Comparison of ENCODE assay signal across 15 cellular contexts in genomic region chr11:62129610-62130497, GRCh38. TPM values are rescaled to one million over a fixed set of nuclear protein-coding genes. Genes with fewer than 3 reads are reported as not detected.
A peak's percentile ranks its signal among the peaks of the same experiment; 100 is the strongest.
DNase-seq lines count a peak whose midpoint lies in the region; ATAC-seq and TF ChIP-seq lines count a peak whose summit lies in the region.
"Had no signal": no experiment of that assay in that cellular context is flagged by ENCODE, and none has a peak within 500 bp of the region (broad histone marks: within the 10 kb centered on the region; RNA-seq: fewer than 3 reads in every experiment).

No MANE protein-coding gene starts in this region.

- H3K4me3 Mint-ChIP-seq in activated CD4-positive, alpha-beta T cell treated with anti-CD3 and anti-CD28 coated beads, Interleukin-2, amount 10 ng/mL, durations not matched to agents 7 days and 5 days = no peak overlapping the region
- H3K4me3 Mint-ChIP-seq: CD8-positive, alpha-beta memory T cell had no signal

- in situ Hi-C loops in IMR-90 (cut with MboI; ENCODE audit: low sequenced_read_pairs) = no loop called here

- H3K27me3 ChIP-seq in IMR-90 (ENCODE audit: control insufficient read depth, insufficient read depth, low read length) = no peaks in the 10 kb centered on the region
- H3K27me3 ChIP-seq in sigmoid colon = no peaks in the 10 kb centered on the region
- H3K27me3 ChIP-seq: BLaER1 treated with 17β-estradiol and CSF1 and Interleukin-3, amounts not matched to agents 10 nM and 100 nM had no signal

- H3K27ac Mint-ChIP-seq in activated CD4-positive, alpha-beta T cell treated with anti-CD3 and anti-CD28 coated beads, Interleukin-2, amount 10 ng/mL, durations not matched to agents 7 days and 5 days = no peak overlapping the region
- H3K27ac Mint-ChIP-seq: CD8-positive, alpha-beta memory T cell had no signal

- no peak for ATAC-seq in IMR-90 (ENCODE audit: low read depth)

- peaks cover 3% of the 10 kb centered on the region; the same call in 1 of the 2 replicates for H3K4me1 ChIP-seq in IMR-90 (ENCODE audit: control insufficient read depth, insufficient read depth, low read length)
- H3K4me1 ChIP-seq in sigmoid colon = peaks cover 0 to 12% (median 6%) of the 10 kb centered on the region in 4 donors

- H3K4me2 ChIP-seq in IMR-90 (ENCODE audit: low read depth, low read length) = no peak overlapping the region
- H3K4me2 ChIP-seq: BLaER1 treated with 17β-estradiol and CSF1 and Interleukin-3, amounts not matched to agents 10 nM and 100 nM had no signal

- no peak overlapping the region for H3K56ac ChIP-seq in IMR-90 (ENCODE audit: extremely low read depth, insufficient read depth, low read length)

- H2AFZ ChIP-seq in IMR-90 (replicated peaks; ENCODE audit: low read length, poor library complexity) = no peak overlapping the region

- peaks cover 8% of the 10 kb centered on the region; the same call in 1 of the 2 replicates for H3K9me1 ChIP-seq in IMR-90 (ENCODE audit: insufficient read depth, low read length)

- TF ChIP-seq EP300 in sigmoid colon (IDR thresholded peaks at IDR 0.05) = no peak

- H3K79me1 ChIP-seq in IMR-90 (ENCODE audit: low read depth in 1 of 2, low read length in 2 of 2) = peaks cover 14 to 53% of the 10 kb centered on the region in 2 experiments

- BruUV-seq in IMR-90 (replicated peaks; lab: Mats Ljungman, UMichigan) = TSS peak; percentile 59

- no peak overlapping the region for H2BK120ac ChIP-seq in IMR-90 (ENCODE audit: low read depth, low read length)

- no peak overlapping the region for H3K23ac ChIP-seq in IMR-90 (ENCODE audit: low read depth, low read length)

- peaks cover 14% of the 10 kb centered on the region for H4K20me1 ChIP-seq in IMR-90 (ENCODE audit: insufficient read depth, low read length)

- dilution Hi-C loops in IMR-90 (cut with HindIII; ENCODE audit: low sequenced_read_pairs, unreplicated experiment) = no loop called here

- H3K27ac ChIP-seq in IMR-90 (ENCODE audit: insufficient read depth, low read length) (no peak overlapping the region), sigmoid colon (no peak overlapping the region)
- H3K27ac ChIP-seq: BLaER1 treated with 17β-estradiol and CSF1 and Interleukin-3, amounts not matched to agents 10 nM and 100 nM had no signal

- no peak for TF ChIP-seq RAD21 in IMR-90 (IDR thresholded peaks at IDR 0.05; ENCODE audit: low read length)

- no peak overlapping the region for H4K5ac ChIP-seq in IMR-90 (ENCODE audit: low read depth, low read length)

- no peak overlapping the region for H2BK15ac ChIP-seq in IMR-90 (ENCODE audit: low read depth, low read length)

- POLR2A ChIA-PET in IMR-90 (lab: Charles Lee; ENCODE audit: unreplicated experiment) = no interaction called here
- POLR2A ChIA-PET in activated CD4-positive, alpha-beta T cell treated with anti-CD3 and anti-CD28 coated beads, Interleukin-2, amount 10 ng/mL, durations not matched to agents 7 days and 5 days (lab: Charles Lee) = no interaction called here

- no peak overlapping the region for H3K9ac ChIP-seq in IMR-90 (ENCODE audit: low read depth, low read length)

- H3K4ac ChIP-seq in IMR-90 (ENCODE audit: low read depth, low read length) = no peak overlapping the region

- H3K18ac ChIP-seq in IMR-90 (ENCODE audit: low read depth, low read length) = no peak overlapping the region

- H2BK20ac ChIP-seq in IMR-90 (ENCODE audit: low read depth, low read length) = no peak overlapping the region

- H3K36me3 ChIP-seq in IMR-90 (ENCODE audit: control insufficient read depth, insufficient read depth, low read length) (peaks cover 32% of the 10 kb centered on the region), sigmoid colon (peaks cover 0 to 45% (median 28%) of the 10 kb centered on the region in 4 donors)

- H3K4me1 Mint-ChIP-seq in activated CD4-positive, alpha-beta T cell treated with anti-CD3 and anti-CD28 coated beads, Interleukin-2, amount 10 ng/mL, durations not matched to agents 7 days and 5 days = peaks cover 60% of the 10 kb centered on the region

- no peak overlapping the region for H4K8ac ChIP-seq in IMR-90 (ENCODE audit: low read depth in 2 of 2, low read length in 2 of 2)

- no peak overlapping the region for H2BK5ac ChIP-seq in IMR-90 (ENCODE audit: low read depth, low read length, poor library complexity, severe bottlenecking)

- H2AK9ac ChIP-seq in IMR-90 (replicated peaks; ENCODE audit: low read depth, low read length, poor library complexity) = no peak overlapping the region

- H3K9me3 ChIP-seq in IMR-90 (ENCODE audit: control insufficient read depth, insufficient read depth, low read length) (no peaks in the 10 kb centered on the region), sigmoid colon (no peaks in the 10 kb centered on the region)
- H3K9me3 ChIP-seq: BLaER1 treated with 17β-estradiol and CSF1 and Interleukin-3, amounts not matched to agents 10 nM and 100 nM had no signal

- no peaks in the 10 kb centered on the region for H3K9me3 Mint-ChIP-seq in activated CD4-positive, alpha-beta T cell treated with anti-CD3 and anti-CD28 coated beads, Interleukin-2, amount 10 ng/mL, durations not matched to agents 7 days and 5 days
- H3K9me3 Mint-ChIP-seq: CD8-positive, alpha-beta memory T cell had no signal

- DNase-seq in activated effector memory CD4-positive, alpha-beta T cell treated with anti-CD3 and anti-CD28 coated beads, Interleukin-2, amount 50 U/mL, for 16 hours = peak; percentile 50
- DNase-seq in activated effector memory CD4-positive, alpha-beta T cell treated with Interleukin-2 at 50 U/mL for 16 hours = no peak
- no peak for DNase-seq in IMR-90
- peak; percentile 47 for DNase-seq in islet precursor cell
- peak; percentile 56 for DNase-seq in sigmoid colon
- DNase-seq in activated naive CD4-positive, alpha-beta T cell treated with anti-CD3 and anti-CD28 coated beads, Interleukin-2, amount 50 U/mL, for 16 hours = no peak
- DNase-seq in activated CD4-positive, alpha-beta T cell treated with anti-CD3 and anti-CD28 coated beads, Interleukin-2, amount 10 ng/mL, durations not matched to agents 7 days and 5 days = no peak
- DNase-seq: CD8-positive, alpha-beta memory T cell; NCI-H1694 treated with DMSO at 0.1 percent for 48 hours; NCI-H2107; NCI-H2227 treated with DMSO at 0.1 percent for 48 hours; NCI-H510A treated with DMSO at 0.1 percent for 48 hours; NCI-H774; SHP77 had no signal

- H3K27me3 Mint-ChIP-seq in activated CD4-positive, alpha-beta T cell treated with anti-CD3 and anti-CD28 coated beads, Interleukin-2, amount 10 ng/mL, durations not matched to agents 7 days and 5 days = no peaks in the 10 kb centered on the region
- H3K27me3 Mint-ChIP-seq: CD8-positive, alpha-beta memory T cell had no signal

- CTCF ChIA-PET in IMR-90 (lab: Yijun Ruan, JAX) = no interaction called here
- CTCF ChIA-PET in activated CD4-positive, alpha-beta T cell treated with anti-CD3 and anti-CD28 coated beads, Interleukin-2, amount 10 ng/mL, durations not matched to agents 7 days and 5 days (lab: Charles Lee) = interaction anchor here (0.8 to 1.4 kb wide), 2 partner anchors 14 to 22 kb away, joined by 3 read pairs; no protein-coding TSS in a partner anchor

- peaks cover 62% of the 10 kb centered on the region for H3K36me3 Mint-ChIP-seq in activated CD4-positive, alpha-beta T cell treated with anti-CD3 and anti-CD28 coated beads, Interleukin-2, amount 10 ng/mL, durations not matched to agents 7 days and 5 days (ENCODE audit: low read depth)

- whole genome bisulfite sequencing in IMR-90 (ENCODE audit: extremely low coverage in 2 of 2, insufficient read length in 1 of 2), 2 experiments = 97% methylated on average over 21 of the region's 44 CpGs; no CpG with 5 or more reads in 1 of the 2 experiments
- 96 to 97% methylated on average over 44 of the region's 44 CpGs for WGBS in sigmoid colon, 2 donors

- H3K4me3 ChIP-seq in IMR-90 (ENCODE audit: insufficient read depth, low read depth, low read length) (no peak overlapping the region), sigmoid colon (no peak overlapping the region)
- H3K4me3 ChIP-seq: BLaER1 treated with 17β-estradiol and CSF1 and Interleukin-3, amounts not matched to agents 10 nM and 100 nM had no signal

- TF ChIP-seq CTCF in IMR-90 (conservative IDR thresholded peaks at IDR 0.05; ENCODE audit: low read depth, low read length) (no peak), sigmoid colon (IDR thresholded peaks at IDR 0.05) (no peak)

- no peak overlapping the region for H2AK5ac ChIP-seq in IMR-90 (ENCODE audit: low read depth, low read length)

- intact Hi-C loops in IMR-90 (cut with micrococcal nuclease) = no loop called here
- intact Hi-C loops in sigmoid colon (cut with DNase I) = loop anchor here (10.0 kb wide), 1 partner anchor 765 kb away; no protein-coding TSS in a partner anchor

- no peak overlapping the region for H3K14ac ChIP-seq in IMR-90 (replicated peaks; ENCODE audit: low read depth, low read length)

- H4K91ac ChIP-seq in IMR-90 (ENCODE audit: insufficient read depth, low read depth, low read length) = no peak overlapping the region

- TF ChIP-seq POLR2A in IMR-90 (IDR thresholded peaks at IDR 0.05; ENCODE audit: low read depth, low read length) (no peak), sigmoid colon (IDR thresholded peaks at IDR 0.05) (no peak)

TF ChIP-seq in IMR-90, 13 proteins besides CTCF, POLR2A, EP300 and RAD21:
- TF ChIP-seq, protein P1, sequence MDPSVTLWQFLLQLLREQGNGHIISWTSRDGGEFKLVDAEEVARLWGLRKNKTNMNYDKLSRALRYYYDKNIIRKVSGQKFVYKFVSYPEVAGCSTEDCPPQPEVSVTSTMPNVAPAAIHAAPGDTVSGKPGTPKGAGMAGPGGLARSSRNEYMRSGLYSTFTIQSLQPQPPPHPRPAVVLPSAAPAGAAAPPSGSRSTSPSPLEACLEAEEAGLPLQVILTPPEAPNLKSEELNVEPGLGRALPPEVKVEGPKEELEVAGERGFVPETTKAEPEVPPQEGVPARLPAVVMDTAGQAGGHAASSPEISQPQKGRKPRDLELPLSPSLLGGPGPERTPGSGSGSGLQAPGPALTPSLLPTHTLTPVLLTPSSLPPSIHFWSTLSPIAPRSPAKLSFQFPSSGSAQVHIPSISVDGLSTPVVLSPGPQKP (IDR thresholded peaks at IDR 0.05; ENCODE audit: borderline replicate concordance, low read depth, low read length) = no peak
- TF ChIP-seq, protein P2, sequence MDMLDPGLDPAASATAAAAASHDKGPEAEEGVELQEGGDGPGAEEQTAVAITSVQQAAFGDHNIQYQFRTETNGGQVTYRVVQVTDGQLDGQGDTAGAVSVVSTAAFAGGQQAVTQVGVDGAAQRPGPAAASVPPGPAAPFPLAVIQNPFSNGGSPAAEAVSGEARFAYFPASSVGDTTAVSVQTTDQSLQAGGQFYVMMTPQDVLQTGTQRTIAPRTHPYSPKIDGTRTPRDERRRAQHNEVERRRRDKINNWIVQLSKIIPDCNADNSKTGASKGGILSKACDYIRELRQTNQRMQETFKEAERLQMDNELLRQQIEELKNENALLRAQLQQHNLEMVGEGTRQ (IDR thresholded peaks at IDR 0.05; ENCODE audit: low read depth, low read length) = no peak

RNA-seq across cellular contexts. Expression of gene INCENP, which starts 6.0 kb away (rescaled TPM):
- total RNA-seq in IMR-90 (2012; rRNA removed) = 23.8 and 26.9 TPM in 2 replicates
- 17.7 and 18.6 TPM in 2 replicates for polyA plus RNA-seq in IMR-90 (2012; rRNA removed)
- polyA plus RNA-seq in IMR-90 (2012; cell fraction: cytosol; rRNA removed) = 8.4 and 8.8 TPM in 2 replicates
- polyA plus RNA-seq in IMR-90 (2012; cell fraction: nucleus; rRNA removed; ENCODE audit: low replicate concordance) = 22.9 and 29.8 TPM in 2 replicates
- total RNA-seq in sigmoid colon = 10 to 100 TPM in 1 of 4 donors, 1 to 10 TPM in 3; 5.4 to 25.3 (median 8.9) TPM
- 10 to 100 TPM in 1 of 3 donors, 1 to 10 TPM in 2; 4.2 to 21.6 (median 5.3) TPM for polyA plus RNA-seq in sigmoid colon
- total RNA-seq in activated CD4-positive, alpha-beta T cell treated with anti-CD3 and anti-CD28 coated beads, Interleukin-2, amount 10 ng/mL, durations not matched to agents 7 days and 5 days = 100 to 1,000 TPM; 200 to 204 TPM

Comparison
In these comparisons a context has a peak if more than half of its experiments do, and no peak if none do; other contexts are left out.
1. DNase-seq: peak in activated effector memory CD4-positive, alpha-beta T cell treated with anti-CD3 and anti-CD28 coated beads, Interleukin-2, amount 50 U/mL, for 16 hours (single experiment), islet precursor cell (single experiment) and sigmoid colon (single experiment); none in activated effector memory CD4-positive, alpha-beta T cell treated with Interleukin-2 at 50 U/mL for 16 hours (single experiment), IMR-90 (single experiment), activated naive CD4-positive, alpha-beta T cell treated with anti-CD3 and anti-CD28 coated beads, Interleukin-2, amount 50 U/mL, for 16 hours (single experiment) and activated CD4-positive, alpha-beta T cell treated with anti-CD3 and anti-CD28 coated beads, Interleukin-2, amount 10 ng/mL, durations not matched to agents 7 days and 5 days (single experiment).